Comparison of ENCODE assay signal across 22 cellular contexts in genomic region chr7:157558875-157559595, GRCh38.
DNase-seq lines count a peak whose midpoint lies in the region; ATAC-seq and TF ChIP-seq lines count a peak whose summit lies in the region.
"Had no signal": no experiment of that assay in that cellular context is flagged by ENCODE, and none has a peak within 500 bp of the region (broad histone marks: within the 10 kb centered on the region; RNA-seq: fewer than 3 reads in every experiment).

No MANE protein-coding gene starts in this region.

- H3K4me1 ChIP-seq in RWPE2 (ENCODE audit: insufficient read depth, poor library complexity, severe bottlenecking) = no peaks in the 10 kb centered on the region
- H3K4me1 ChIP-seq in lower lobe of right lung = no peaks in the 10 kb centered on the region
- no peaks in the 10 kb centered on the region for H3K4me1 ChIP-seq in suprapubic skin

- intact Hi-C loops in Right ventricle myocardium inferior (cut with DNase I) = no loop called here
- intact Hi-C loops in Right ventricle myocardium superior (cut with DNase I) = no loop called here
- intact Hi-C loops in lower lobe of right lung (cut with DNase I) = no loop called here
- intact Hi-C loops in activated T-helper 1 cell treated with anti-CD3 and anti-CD28 coated beads, Interleukin-12 subunit alpha, Interleukin-12 subunit beta, Interleukin-2, Interleukin-4 antibody, amounts not matched to agents 30 ng/mL and 10 ng/mL and 1 ng/mL, durations not matched to agents 14 hours and 24 hours and 36 hours (cut with micrococcal nuclease) = no loop called here

- no peaks in the 10 kb centered on the region for H3K4me1 Mint-ChIP-seq in activated T-helper 1 cell treated with anti-CD3 and anti-CD28 coated beads, Interleukin-12 subunit alpha, Interleukin-12 subunit beta, Interleukin-2, Interleukin-4 antibody, amounts not matched to agents 30 ng/mL and 10 ng/mL and 1 ng/mL, durations not matched to agents 14 hours and 24 hours and 36 hours (ENCODE audit: low read depth)

- WGBS in suprapubic skin = 89% methylated on average over 22 of the region's 27 CpGs

- H3K36me3 ChIP-seq in RWPE2 (ENCODE audit: low read depth) = no peaks in the 10 kb centered on the region
- H3K36me3 ChIP-seq in lower lobe of right lung = no peaks in the 10 kb centered on the region
- no peaks in the 10 kb centered on the region for H3K36me3 ChIP-seq in suprapubic skin
- H3K36me3 ChIP-seq: MG63 had no signal

- H3K9me3 ChIP-seq in RWPE2 (ENCODE audit: severe bottlenecking) = peaks cover 5% of the 10 kb centered on the region
- no peaks in the 10 kb centered on the region for H3K9me3 ChIP-seq in lower lobe of right lung
- no peaks in the 10 kb centered on the region for H3K9me3 ChIP-seq in suprapubic skin
- H3K9me3 ChIP-seq: A549, MG63 had no signal

- no peaks in the 10 kb centered on the region for H3K27me3 Mint-ChIP-seq in activated T-helper 1 cell treated with anti-CD3 and anti-CD28 coated beads, Interleukin-12 subunit alpha, Interleukin-12 subunit beta, Interleukin-2, Interleukin-4 antibody, amounts not matched to agents 30 ng/mL and 10 ng/mL and 1 ng/mL, durations not matched to agents 14 hours and 24 hours and 36 hours (ENCODE audit: insufficient read depth)

- H3K27ac Mint-ChIP-seq in activated T-helper 1 cell treated with anti-CD3 and anti-CD28 coated beads, Interleukin-12 subunit alpha, Interleukin-12 subunit beta, Interleukin-2, Interleukin-4 antibody, amounts not matched to agents 30 ng/mL and 10 ng/mL and 1 ng/mL, durations not matched to agents 14 hours and 24 hours and 36 hours = no peak overlapping the region

- no peak for TF ChIP-seq POLR2A in suprapubic skin (IDR thresholded peaks at IDR 0.05)

- H3K36me3 Mint-ChIP-seq in activated T-helper 1 cell treated with anti-CD3 and anti-CD28 coated beads, Interleukin-12 subunit alpha, Interleukin-12 subunit beta, Interleukin-2, Interleukin-4 antibody, amounts not matched to agents 30 ng/mL and 10 ng/mL and 1 ng/mL, durations not matched to agents 14 hours and 24 hours and 36 hours (ENCODE audit: low read depth) = no peaks in the 10 kb centered on the region

- H3K4me3 ChIP-seq in RWPE2 (ENCODE audit: severe bottlenecking) (no peak overlapping the region), lower lobe of right lung (no peak overlapping the region), suprapubic skin (no peak overlapping the region)
- H3K4me3 ChIP-seq: A549, MG63, PC-9 had no signal

- no peak overlapping the region for H3K4me3 Mint-ChIP-seq in activated T-helper 1 cell treated with anti-CD3 and anti-CD28 coated beads, Interleukin-12 subunit alpha, Interleukin-12 subunit beta, Interleukin-2, Interleukin-4 antibody, amounts not matched to agents 30 ng/mL and 10 ng/mL and 1 ng/mL, durations not matched to agents 14 hours and 24 hours and 36 hours

- no peak for ATAC-seq in Right ventricle myocardium inferior
- no peak for ATAC-seq in Right ventricle myocardium superior (ENCODE audit: poor library complexity)
- no peak for ATAC-seq in RWPE2 (ENCODE audit: low read depth)
- ATAC-seq in lower lobe of right lung = peak in 1 of 2 donors; percentile 5
- no peak for ATAC-seq in HG02588 (IDR thresholded peaks at IDR 0.05; ENCODE audit: unreplicated experiment)

- peak; percentile 27 for DNase-seq in Right ventricle myocardium inferior (ENCODE audit: missing footprints)
- DNase-seq in Right ventricle myocardium superior = no peak
- peak; percentile 40 for DNase-seq in RWPE2 (ENCODE audit: low spot score)
- DNase-seq in lower lobe of right lung = peak; percentile 37
- peak; percentile 36 to 71 for DNase-seq in suprapubic skin (ENCODE audit: low spot score in 2 of 2)
- DNase-seq in activated T-helper 1 cell treated with anti-CD3 and anti-CD28 coated beads, Interleukin-12 subunit alpha, Interleukin-12 subunit beta, Interleukin-2, Interleukin-4 antibody, amounts not matched to agents 30 ng/mL and 10 ng/mL and 1 ng/mL, durations not matched to agents 14 hours and 24 hours and 36 hours (ENCODE audit: low spot score) = no peak
- DNase-seq in SHP77 (lab: John Stamatoyannopoulos, UW) = no peak
- DNase-seq: COR-L47, DMS153, EL, H7, IMR-90, Karpas-422, MG63, NCI-H1092 treated with DMSO at 0.1 percent for 48 hours, NCI-H1694, NCI-H510A treated with DMSO at 0.1 percent for 48 hours, PC-9, SHP77 treated with DMSO at 0.1 percent for 48 hours had no signal

- H3K27me3 ChIP-seq in RWPE2 (ENCODE audit: insufficient read depth, poor library complexity, severe bottlenecking) (no peaks in the 10 kb centered on the region), lower lobe of right lung (ENCODE audit: low read depth) (no peaks in the 10 kb centered on the region), suprapubic skin (no peaks in the 10 kb centered on the region)
- H3K27me3 ChIP-seq: MG63 had no signal

- H3K9me3 Mint-ChIP-seq in activated T-helper 1 cell treated with anti-CD3 and anti-CD28 coated beads, Interleukin-12 subunit alpha, Interleukin-12 subunit beta, Interleukin-2, Interleukin-4 antibody, amounts not matched to agents 30 ng/mL and 10 ng/mL and 1 ng/mL, durations not matched to agents 14 hours and 24 hours and 36 hours = no peaks in the 10 kb centered on the region

- H3K27ac ChIP-seq in RWPE2 (ENCODE audit: poor library complexity, severe bottlenecking) (no peak overlapping the region), lower lobe of right lung (no peak overlapping the region), suprapubic skin (no peak overlapping the region)
- H3K27ac ChIP-seq: A549, C4-2B, PC-9 had no signal

- no peak for TF ChIP-seq CTCF in RWPE2 (IDR thresholded peaks at IDR 0.05; ENCODE audit: poor library complexity, severe bottlenecking)
- TF ChIP-seq CTCF in lower lobe of right lung (IDR thresholded peaks at IDR 0.05) = no peak
- TF ChIP-seq CTCF in suprapubic skin (IDR thresholded peaks at IDR 0.05) = no peak

- no peak for TF ChIP-seq EP300 in suprapubic skin (IDR thresholded peaks at IDR 0.05)

Comparison
In these comparisons a context has a peak if more than half of its experiments do, and no peak if none do; other contexts are left out.
1. DNase-seq: peak in Right ventricle myocardium inferior (single experiment), RWPE2 (single experiment), lower lobe of right lung (single experiment) and suprapubic skin (2 of 2); none in Right ventricle myocardium superior (single experiment), activated T-helper 1 cell treated with anti-CD3 and anti-CD28 coated beads, Interleukin-12 subunit alpha, Interleukin-12 subunit beta, Interleukin-2, Interleukin-4 antibody, amounts not matched to agents 30 ng/mL and 10 ng/mL and 1 ng/mL, durations not matched to agents 14 hours and 24 hours and 36 hours (single experiment) and SHP77 (0 of 2).